In genomic region chr15:57457726-57458125, GRCh38 we compare ENCODE assay signal across 22 cellular contexts.
"Had no signal": no experiment of that assay in that cellular context is flagged by ENCODE, and none has a peak within 500 bp of the region (broad histone marks: within the 10 kb centered on the region; RNA-seq: fewer than 3 reads in every experiment).

No MANE protein-coding gene starts in this region.

- H3K9me3 ChIP-seq: esophagus squamous epithelium, lower lobe of right lung, tibial nerve had no signal

- H3K27ac ChIP-seq: esophagus squamous epithelium, lower lobe of right lung, tibial nerve had no signal

- H3K4me1 Mint-ChIP-seq: activated B cell treated with CpG ODN at 0.5 μM for 24 hours; activated CD8-positive, alpha-beta memory T cell treated with anti-CD3 and anti-CD28 coated beads, Interleukin-2, amount 10 ng/mL, durations not matched to agents 7 days and 5 days; activated naive CD8-positive, alpha-beta T cell treated with anti-CD3 and anti-CD28 coated beads for 36 hours; activated T-helper 17 cell treated with anti-CD3 and anti-CD28 coated beads, Interleukin-2, amount 50 U/mL, for 72 hours; T-cell had no signal

- ATAC-seq: activated CD8-positive, alpha-beta memory T cell treated with anti-CD3 and anti-CD28 coated beads, Interleukin-2, amount 10 ng/mL, durations not matched to agents 7 days and 5 days; activated T-helper 17 cell treated with anti-CD3 and anti-CD28 coated beads, Interleukin-2, amount 50 U/mL, for 72 hours; SK-N-SH treated with all-trans-retinoic acid at 6 μM for 48 hours; T-cell had no signal

- DNase-seq: activated B cell treated with CpG ODN at 0.5 μM for 24 hours; activated CD4-positive, alpha-beta memory T cell treated with anti-CD3 and anti-CD28 coated beads for 36 hours; activated CD4-positive, alpha-beta T cell treated with anti-CD3 and anti-CD28 coated beads for 4 hours; activated CD8-positive, alpha-beta memory T cell treated with anti-CD3 and anti-CD28 coated beads, Interleukin-2, amount 10 ng/mL, durations not matched to agents 7 days and 5 days; activated naive CD4-positive, alpha-beta T cell; activated naive CD8-positive, alpha-beta T cell treated with anti-CD3 and anti-CD28 coated beads for 36 hours; amniotic stem cell; cortex of kidney; effector CD8-positive, alpha-beta T cell; esophagus squamous epithelium; hippocampal formation; islet precursor cell; lower lobe of right lung; nucleus accumbens; retina; stimulated activated naive CD4-positive, alpha-beta T cell treated with Interleukin-2 at 50 U/mL for 16 hours; T-cell had no signal

- H3K27ac Mint-ChIP-seq: activated B cell treated with CpG ODN at 0.5 μM for 24 hours; activated CD4-positive, alpha-beta memory T cell treated with anti-CD3 and anti-CD28 coated beads for 36 hours; activated CD8-positive, alpha-beta memory T cell treated with anti-CD3 and anti-CD28 coated beads, Interleukin-2, amount 10 ng/mL, durations not matched to agents 7 days and 5 days; activated naive CD8-positive, alpha-beta T cell treated with anti-CD3 and anti-CD28 coated beads for 36 hours; activated T-helper 17 cell treated with anti-CD3 and anti-CD28 coated beads, Interleukin-2, amount 50 U/mL, for 72 hours; nephron; T-cell had no signal

- H3K4me3 ChIP-seq: esophagus squamous epithelium, lower lobe of right lung, tibial nerve had no signal

- H3K36me3 ChIP-seq: esophagus squamous epithelium had no signal

- H3K4me1 ChIP-seq: esophagus squamous epithelium had no signal

- H3K9me3 Mint-ChIP-seq: activated B cell treated with CpG ODN at 0.5 μM for 24 hours; activated CD4-positive, alpha-beta memory T cell treated with anti-CD3 and anti-CD28 coated beads for 36 hours; activated naive CD8-positive, alpha-beta T cell treated with anti-CD3 and anti-CD28 coated beads for 36 hours; activated T-helper 17 cell treated with anti-CD3 and anti-CD28 coated beads, Interleukin-2, amount 50 U/mL, for 72 hours; mesothelial cell of epicardium; nephron; T-cell had no signal

- H3K36me3 Mint-ChIP-seq: activated CD4-positive, alpha-beta memory T cell treated with anti-CD3 and anti-CD28 coated beads for 36 hours; activated CD8-positive, alpha-beta memory T cell treated with anti-CD3 and anti-CD28 coated beads, Interleukin-2, amount 10 ng/mL, durations not matched to agents 7 days and 5 days; activated naive CD8-positive, alpha-beta T cell treated with anti-CD3 and anti-CD28 coated beads for 36 hours; T-cell had no signal

- H3K27me3 ChIP-seq: esophagus squamous epithelium, tibial nerve had no signal

- H3K4me3 Mint-ChIP-seq: activated B cell treated with CpG ODN at 0.5 μM for 24 hours; activated CD4-positive, alpha-beta memory T cell treated with anti-CD3 and anti-CD28 coated beads for 36 hours; activated CD8-positive, alpha-beta memory T cell treated with anti-CD3 and anti-CD28 coated beads, Interleukin-2, amount 10 ng/mL, durations not matched to agents 7 days and 5 days; activated naive CD8-positive, alpha-beta T cell treated with anti-CD3 and anti-CD28 coated beads for 36 hours; activated T-helper 17 cell treated with anti-CD3 and anti-CD28 coated beads, Interleukin-2, amount 50 U/mL, for 72 hours; mesothelial cell of epicardium; nephron; T-cell had no signal
